Comparison of ENCODE assay signal across 10 cellular contexts in the genomic region with DNA sequence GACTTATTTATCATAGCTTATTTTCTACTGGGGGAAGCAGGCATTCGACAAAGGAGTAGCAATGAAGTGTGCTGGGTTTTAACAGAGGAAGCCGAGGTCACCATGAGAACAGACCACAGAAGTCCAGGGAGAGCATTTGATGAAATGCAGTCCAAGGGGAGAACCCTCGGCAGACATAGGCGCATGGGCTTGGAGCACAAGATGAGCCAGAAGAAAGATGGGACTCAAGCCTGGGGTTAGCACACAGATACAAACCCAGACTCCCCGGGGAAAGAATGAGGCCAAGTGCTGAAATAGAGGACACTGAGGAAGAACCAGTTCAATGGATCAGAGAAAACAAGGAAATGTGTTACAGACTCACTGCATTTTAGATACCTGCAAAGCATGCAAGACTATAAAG.
DNase-seq lines count a peak whose midpoint lies in the region; ATAC-seq and TF ChIP-seq lines count a peak whose summit lies in the region.
"Had no signal": no experiment of that assay in that cellular context is flagged by ENCODE, and none has a peak within 500 bp of the region (broad histone marks: within the 10 kb centered on the region; RNA-seq: fewer than 3 reads in every experiment).

No MANE protein-coding gene starts in this region.

- H3K4me1 ChIP-seq in gastroesophageal sphincter (no peaks in the 10 kb centered on the region), subcutaneous abdominal adipose tissue (ENCODE audit: control insufficient read depth in 5 of 5, insufficient read depth in 5 of 5, low read length in 5 of 5) (peaks cover 4 to 79% (median 58%) of the 10 kb centered on the region in 5 donors)

- H3K27me3 ChIP-seq in gastroesophageal sphincter (no peaks in the 10 kb centered on the region), subcutaneous abdominal adipose tissue (ENCODE audit: control insufficient read depth in 5 of 5, insufficient read depth in 4 of 5, low read length in 5 of 5) (no peaks in the 10 kb centered on the region)

- no peak for ATAC-seq in activated B cell treated with CpG ODN at 0.5 μM for 24 hours (ENCODE audit: low read depth)
- ATAC-seq in gastroesophageal sphincter, result peak; percentile 28

- H3K4me1 Mint-ChIP-seq in activated naive CD4-positive, alpha-beta T cell treated with anti-CD3 and anti-CD28 coated beads, Interleukin-2, amount 10 ng/mL, durations not matched to agents 7 days and 5 days, result peaks cover 89% of the 10 kb centered on the region
- H3K4me1 Mint-ChIP-seq in activated B cell treated with CpG ODN at 0.5 μM for 24 hours, result peaks cover 90% of the 10 kb centered on the region

- WGBS in gastroesophageal sphincter (ENCODE audit: low coverage in 1 of 2), 2 donors, result 47 to 61% methylated on average over 5 of the region's 5 CpGs

- no peak for DNase-seq in activated naive CD4-positive, alpha-beta T cell treated with anti-CD3 and anti-CD28 coated beads, Interleukin-2, amount 10 ng/mL, durations not matched to agents 7 days and 5 days
- no peak for DNase-seq in activated naive CD4-positive, alpha-beta T cell treated with anti-CD3 and anti-CD28 coated beads, Interleukin-2, amount 50 U/mL, for 16 hours
- DNase-seq in activated B cell treated with CpG ODN at 0.5 μM for 24 hours (no peak), activated gamma-delta T cell (lab: John Stamatoyannopoulos, UW) (no peak), mucosa of gallbladder (ENCODE audit: low spot score) (no peak)
- no peak for DNase-seq in NK-92 treated with Interleukin-12 subunit alpha and Interleukin-12 subunit beta, amount 100 ng/mL, for 24 hours (lab: John Stamatoyannopoulos, UW)
- DNase-seq: NCI-H2227 treated with DMSO at 0.1 percent for 48 hours had no signal

- TF ChIP-seq EP300 in gastroesophageal sphincter (IDR thresholded peaks at IDR 0.05), result no peak

- peaks cover 11% of the 10 kb centered on the region for H3K9me3 Mint-ChIP-seq in activated naive CD4-positive, alpha-beta T cell treated with anti-CD3 and anti-CD28 coated beads, Interleukin-2, amount 10 ng/mL, durations not matched to agents 7 days and 5 days
- peaks cover 2% of the 10 kb centered on the region for H3K9me3 Mint-ChIP-seq in activated B cell treated with CpG ODN at 0.5 μM for 24 hours

- no peak overlapping the region for H3K4me3 Mint-ChIP-seq in activated naive CD4-positive, alpha-beta T cell treated with anti-CD3 and anti-CD28 coated beads, Interleukin-2, amount 10 ng/mL, durations not matched to agents 7 days and 5 days
- peak overlapping the region; percentile 24 for H3K4me3 Mint-ChIP-seq in activated B cell treated with CpG ODN at 0.5 μM for 24 hours

- peak overlapping the region; percentile 97 for H3K27ac Mint-ChIP-seq in activated naive CD4-positive, alpha-beta T cell treated with anti-CD3 and anti-CD28 coated beads, Interleukin-2, amount 10 ng/mL, durations not matched to agents 7 days and 5 days
- peak overlapping the region; percentile 81 for H3K27ac Mint-ChIP-seq in activated B cell treated with CpG ODN at 0.5 μM for 24 hours

- H3K27ac ChIP-seq in gastroesophageal sphincter (no peak overlapping the region), subcutaneous abdominal adipose tissue (ENCODE audit: low read depth, low read length) (peak overlapping the region; percentile 81)

- H3K9me3 ChIP-seq in gastroesophageal sphincter (peaks cover 0 to 5% (median 0%) of the 10 kb centered on the region in 3 donors), subcutaneous abdominal adipose tissue (ENCODE audit: control insufficient read depth in 5 of 5, low read length in 5 of 5) (peaks cover 0 to 4% (median 3%) of the 10 kb centered on the region in 5 donors)

- peaks cover 0 to 11% of the 10 kb centered on the region in 2 donors for H3K36me3 ChIP-seq in gastroesophageal sphincter
- peaks cover 0 to 14% (median 9%) of the 10 kb centered on the region in 5 donors for H3K36me3 ChIP-seq in subcutaneous abdominal adipose tissue (ENCODE audit: control insufficient read depth in 5 of 5, insufficient read depth in 5 of 5, low read length in 5 of 5)

- TF ChIP-seq POLR2A in gastroesophageal sphincter (IDR thresholded peaks at IDR 0.05), result no peak

- TF ChIP-seq CTCF in activated B cell treated with CpG ODN at 0.5 μM for 24 hours (IDR thresholded peaks at IDR 0.05), result no peak
- no peak for TF ChIP-seq CTCF in gastroesophageal sphincter (IDR thresholded peaks at IDR 0.05)

- H3K27me3 Mint-ChIP-seq in activated naive CD4-positive, alpha-beta T cell treated with anti-CD3 and anti-CD28 coated beads, Interleukin-2, amount 10 ng/mL, durations not matched to agents 7 days and 5 days, result no peaks in the 10 kb centered on the region
- no peaks in the 10 kb centered on the region for H3K27me3 Mint-ChIP-seq in activated B cell treated with CpG ODN at 0.5 μM for 24 hours

- POLR2A ChIA-PET in activated B cell treated with CpG ODN at 0.5 μM for 24 hours (lab: Charles Lee), result interaction anchor here (0.7 to 1.8 kb wide), 4 partner anchors 8 to 313 kb away, joined by 3 to 5 read pairs (median 4); a partner anchor contains a TSS

- CTCF ChIA-PET in activated naive CD4-positive, alpha-beta T cell treated with anti-CD3 and anti-CD28 coated beads, Interleukin-2, amount 10 ng/mL, durations not matched to agents 7 days and 5 days (lab: Charles Lee), result interaction anchor here (1.4 kb wide), 1 partner anchor 28 kb away, joined by 4 read pairs; no protein-coding TSS in a partner anchor
- CTCF ChIA-PET in activated B cell treated with CpG ODN at 0.5 μM for 24 hours (lab: Charles Lee), result interaction anchor here (1.9 kb wide), 1 partner anchor 28 kb away, joined by 5 read pairs; no protein-coding TSS in a partner anchor

- intact Hi-C loops in activated B cell treated with CpG ODN at 0.5 μM for 24 hours (cut with micrococcal nuclease), result loop anchor here (2.0 kb wide), 1 partner anchor 20 kb away; no protein-coding TSS in a partner anchor

- H3K36me3 Mint-ChIP-seq in activated naive CD4-positive, alpha-beta T cell treated with anti-CD3 and anti-CD28 coated beads, Interleukin-2, amount 10 ng/mL, durations not matched to agents 7 days and 5 days, result peaks cover 65% of the 10 kb centered on the region
- peaks cover 53% of the 10 kb centered on the region for H3K36me3 Mint-ChIP-seq in activated B cell treated with CpG ODN at 0.5 μM for 24 hours (ENCODE audit: low read depth)

- H3K4me3 ChIP-seq in gastroesophageal sphincter (no peak overlapping the region), subcutaneous abdominal adipose tissue (ENCODE audit: low read depth in 1 of 5, low read length in 5 of 5) (no peak overlapping the region)
- H3K4me3 ChIP-seq: skin epidermis had no signal

- H3K9ac ChIP-seq in subcutaneous abdominal adipose tissue (ENCODE audit: low read length in 5 of 5), result peak overlapping the region in 1 of 5 donors; percentile 27
